Comparison of ENCODE assay signal across 13 cellular contexts in the genomic region with DNA sequence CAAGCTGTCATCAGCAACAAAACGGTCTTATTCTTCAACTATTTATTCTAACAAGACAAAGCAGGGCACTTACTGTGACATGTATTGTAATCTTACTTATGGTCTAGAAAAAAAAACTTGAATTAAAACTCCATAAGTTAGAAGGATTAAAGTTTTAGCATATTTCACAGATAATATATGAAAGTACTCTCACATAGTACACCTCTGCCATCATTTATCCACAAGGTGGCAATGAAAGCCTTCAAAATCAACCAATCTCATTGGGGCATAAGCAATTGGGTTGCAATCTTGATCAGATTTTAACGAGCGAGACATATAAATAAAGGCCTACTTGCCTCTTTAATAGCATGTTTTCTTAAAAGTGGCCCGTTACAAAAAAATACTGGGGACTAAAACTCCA.
DNase-seq lines count a peak whose midpoint lies in the region; TF ChIP-seq lines count a peak whose summit lies in the region.
"Had no signal": no experiment of that assay in that cellular context is flagged by ENCODE, and none has a peak within 500 bp of the region (broad histone marks: within the 10 kb centered on the region; RNA-seq: fewer than 3 reads in every experiment).

No MANE protein-coding gene starts in this region.

- H3K4me2 ChIP-seq in OCI-LY7 (ENCODE audit: low read length): no peak overlapping the region

- POLR2A ChIA-PET in OCI-LY7 (lab: Charles Lee): no interaction called here

- H3K27ac ChIP-seq in OCI-LY7 (ENCODE audit: low read depth, low read length, poor library complexity, severe bottlenecking): no peak overlapping the region
- H3K27ac ChIP-seq: adrenal gland, epithelial cell of prostate had no signal

- no TSS peak for BruUV-seq in OCI-LY7 (replicated peaks; lab: Mats Ljungman, UMichigan)

- no peak overlapping the region for H3K27ac Mint-ChIP-seq in progenitor cell of endocrine pancreas

- 0 out of 2 replicates have a peak, but pooled peaks have one; percentile 10 for TF ChIP-seq CTCF in OCI-LY7 (conservative IDR thresholded peaks at IDR 0.05; ENCODE audit: low read length)
- TF ChIP-seq CTCF in progenitor cell of endocrine pancreas (IDR thresholded peaks at IDR 0.05; ENCODE audit: unreplicated experiment): peak; percentile 35

- no peaks in the 10 kb centered on the region for H3K27me3 Mint-ChIP-seq in progenitor cell of endocrine pancreas

- DNase-seq in DMS53 (lab: John Stamatoyannopoulos, UW) (peak; percentile 18), DMS53 treated with DMSO at 0.1 percent for 48 hours (lab: John Stamatoyannopoulos, UW; ENCODE audit: unreplicated experiment) (no peak), OCI-LY7 (ENCODE audit: low spot score) (no peak), dedifferentiated amniotic fluid mesenchymal stem cell (ENCODE audit: extremely low spot score) (peak; percentile 40), progenitor cell of endocrine pancreas (ENCODE audit: low spot score, unreplicated experiment) (no peak), dermis blood vessel endothelial cell (no peak), NCI-H526 treated with DMSO at 0.1 percent for 48 hours (lab: John Stamatoyannopoulos, UW) (no peak), SKM-1 (lab: John Stamatoyannopoulos, UW; ENCODE audit: unreplicated experiment) (no peak)
- DNase-seq: adrenal gland, NCI-H1694, OCI-M1, T1000 had no signal

- no peaks in the 10 kb centered on the region for H3K9me2 ChIP-seq in OCI-LY7 (ENCODE audit: insufficient read depth, low read length)

- H3K4me3 Mint-ChIP-seq in progenitor cell of endocrine pancreas (ENCODE audit: low read depth): no peak overlapping the region

- no peaks in the 10 kb centered on the region for H3K9me3 ChIP-seq in OCI-LY7 (ENCODE audit: low read length)
- H3K9me3 ChIP-seq: adrenal gland had no signal

- H3K79me2 ChIP-seq in OCI-LY7 (ENCODE audit: insufficient read depth, low read depth, low read length): no peaks in the 10 kb centered on the region

- CTCF ChIA-PET in OCI-LY7 (lab: Charles Lee; ENCODE audit: unreplicated experiment): no interaction called here

- no peaks in the 10 kb centered on the region for H4K20me1 ChIP-seq in OCI-LY7 (ENCODE audit: insufficient read depth, low read length)

- H2AFZ ChIP-seq in OCI-LY7 (ENCODE audit: low read length): no peak overlapping the region

- no peaks in the 10 kb centered on the region for H3K9me3 Mint-ChIP-seq in progenitor cell of endocrine pancreas (ENCODE audit: low read depth)

- peaks cover 2% of the 10 kb centered on the region for H3K4me1 Mint-ChIP-seq in progenitor cell of endocrine pancreas (ENCODE audit: low read depth)

- intact Hi-C loops in OCI-LY7 (cut with micrococcal nuclease; ENCODE audit: unreplicated experiment): no loop called here

- no peak overlapping the region for H3K4me3 ChIP-seq in OCI-LY7 (ENCODE audit: low read depth, low read length, poor library complexity, severe bottlenecking)
- H3K4me3 ChIP-seq: adrenal gland had no signal

- H3K36me3 Mint-ChIP-seq in progenitor cell of endocrine pancreas (ENCODE audit: insufficient read depth): no peaks in the 10 kb centered on the region

- H3K36me3 ChIP-seq in OCI-LY7 (ENCODE audit: insufficient read depth, low read length): no peaks in the 10 kb centered on the region
- H3K36me3 ChIP-seq: adrenal gland had no signal

- no peaks in the 10 kb centered on the region for H3K4me1 ChIP-seq in OCI-LY7 (ENCODE audit: insufficient read depth, low read length, poor library complexity, severe bottlenecking)
- H3K4me1 ChIP-seq: adrenal gland had no signal

Comparison
In these comparisons a context has a peak if more than half of its experiments do, and no peak if none do; other contexts are left out.
1. DNase-seq: peak in DMS53 (single experiment) and dedifferentiated amniotic fluid mesenchymal stem cell (single experiment); none in DMS53 treated with DMSO at 0.1 percent for 48 hours (single experiment), OCI-LY7 (single experiment), progenitor cell of endocrine pancreas (single experiment), dermis blood vessel endothelial cell (single experiment), NCI-H526 treated with DMSO at 0.1 percent for 48 hours (single experiment) and SKM-1 (single experiment).